In genomic region chr22:46340676-46341075, GRCh38 we compare ENCODE assay signal across 25 cellular contexts.
"Had no signal": no experiment of that assay in that cellular context is flagged by ENCODE, and none has a peak within 500 bp of the region (broad histone marks: within the 10 kb centered on the region; RNA-seq: fewer than 3 reads in every experiment).

No MANE protein-coding gene starts in this region.

- H3K9ac ChIP-seq: neural progenitor cell, parathyroid adenoma had no signal

- H3K4me3 ChIP-seq: lung, neural progenitor cell, psoas muscle, right lobe of liver, smooth muscle cell, suprapubic skin, thoracic aorta, tibial nerve, uterus had no signal

- FAIRE-seq: islet of Langerhans had no signal

- DNase-seq: head of caudate nucleus; hypothalamus; immature natural killer cell; mesendoderm; naive B cell; natural killer cell; nephron progenitor cell; occipital lobe; stimulated activated CD4-positive, alpha-beta T cell treated with anti-CD3 and anti-CD28 coated beads, Interleukin-12 subunit alpha, Interleukin-12 subunit beta, amount 100 ng/mL, for 4 hours; stimulated activated CD4-positive, alpha-beta T cell treated with anti-CD3 and anti-CD28 coated beads, Interleukin-15, amount 100 ng/mL, for 24 hours; stimulated activated CD4-positive, alpha-beta T cell treated with anti-CD3 and anti-CD28 coated beads, Interleukin-2, amount 100 ng/mL, for 24 hours; stimulated activated CD4-positive, alpha-beta T cell treated with anti-CD3 and anti-CD28 coated beads, Interleukin-4, amount 100 ng/mL, for 1 hour; stimulated activated naive CD4-positive, alpha-beta T cell; uterus had no signal

- H3K27ac ChIP-seq: neural progenitor cell, neutrophil, parathyroid adenoma, psoas muscle, right lobe of liver, suprapubic skin, thoracic aorta, tibial nerve, uterus had no signal

- ATAC-seq: natural killer cell, psoas muscle, right lobe of liver had no signal

- H3K36me3 ChIP-seq: neural progenitor cell, uterus had no signal

- H3K27me3 ChIP-seq: neural progenitor cell, neutrophil, right lobe of liver, suprapubic skin, tibial nerve, uterus had no signal

- H3K9me3 ChIP-seq: neutrophil, psoas muscle, right lobe of liver, suprapubic skin, thoracic aorta, tibial nerve, uterus had no signal
